ENCODE assay signal across 18 cellular contexts in genomic region chr3:32283304-32283703, GRCh38. TPM values are rescaled to one million over a fixed set of nuclear protein-coding genes. Genes with fewer than 3 reads are reported as not detected.
A peak's percentile ranks its signal among the peaks of the same experiment; 100 is the strongest.
DNase-seq lines count a peak whose midpoint lies in the region; ATAC-seq and TF ChIP-seq lines count a peak whose summit lies in the region.
"Had no signal": no experiment of that assay in that cellular context is flagged by ENCODE, and none has a peak within 500 bp of the region (broad histone marks: within the 10 kb centered on the region; RNA-seq: fewer than 3 reads in every experiment).

No MANE protein-coding gene starts in this region.

- H3K27me3 Mint-ChIP-seq in nephron progenitor cell (ENCODE audit: low read depth, poor library complexity) = no peaks in the 10 kb centered on the region
- H3K27me3 Mint-ChIP-seq in effector memory CD8-positive, alpha-beta T cell = no peaks in the 10 kb centered on the region
- H3K27me3 Mint-ChIP-seq: stimulated activated naive CD8-positive, alpha-beta T cell treated with anti-CD3 and anti-CD28 coated beads, Interleukin-15, Interleukin-2, amounts not matched to agents 100 ng/mL and 50 ng/mL, for 24 hours had no signal

- ATAC-seq in effector memory CD8-positive, alpha-beta T cell (replicated peaks) = no peak
- no peak for ATAC-seq in HG03439 (IDR thresholded peaks at IDR 0.05; ENCODE audit: unreplicated experiment)

- peak overlapping the region; percentile 88 for H3K27ac Mint-ChIP-seq in nephron progenitor cell
- no peak overlapping the region for H3K27ac Mint-ChIP-seq in effector memory CD8-positive, alpha-beta T cell
- H3K27ac Mint-ChIP-seq: activated T-helper 2 cell treated with anti-CD3 and anti-CD28 coated beads, Interferon-gamma antibody, Interleukin-2, Interleukin-4, amounts not matched to agents 10 μg/mL and 5 μg/mL and 100 μg/mL, durations not matched to agents 14 hours and 24 hours and 36 hours; stimulated activated naive CD8-positive, alpha-beta T cell treated with anti-CD3 and anti-CD28 coated beads, Interleukin-15, Interleukin-2, amounts not matched to agents 100 ng/mL and 50 ng/mL, for 24 hours had no signal

- H3K36me3 ChIP-seq in BE2C (no peaks in the 10 kb centered on the region), mammary epithelial cell (ENCODE audit: insufficient read depth, low read length) (no peaks in the 10 kb centered on the region)
- H3K36me3 ChIP-seq: ascending aorta, neutrophil, vagina had no signal

- BruUV-seq in mammary epithelial cell (replicated peaks; lab: Mats Ljungman, UMichigan) = no TSS peak

- H2AFZ ChIP-seq in mammary epithelial cell (ENCODE audit: low read depth, low read length) = no peak overlapping the region

- no peak overlapping the region for H3K27ac ChIP-seq in mammary epithelial cell (ENCODE audit: insufficient read depth, low read depth, low read length)
- H3K27ac ChIP-seq: ascending aorta, neutrophil, vagina had no signal

- no peaks in the 10 kb centered on the region for H4K20me1 ChIP-seq in mammary epithelial cell (ENCODE audit: insufficient read depth, low read length)

- CTCF ChIA-PET in mammary epithelial cell (lab: Charles Lee; ENCODE audit: low non-redundant PET) = no interaction called here

- H3K9ac ChIP-seq in mammary epithelial cell (ENCODE audit: insufficient read depth, low read length) = no peak overlapping the region

- H3K4me1 ChIP-seq in BE2C = no peaks in the 10 kb centered on the region
- no peaks in the 10 kb centered on the region for H3K4me1 ChIP-seq in mammary epithelial cell (ENCODE audit: insufficient read depth, low read length)
- H3K4me1 ChIP-seq: ascending aorta, vagina had no signal

- no peak overlapping the region for H3K4me3 Mint-ChIP-seq in nephron progenitor cell
- no peak overlapping the region for H3K4me3 Mint-ChIP-seq in effector memory CD8-positive, alpha-beta T cell
- H3K4me3 Mint-ChIP-seq: stimulated activated naive CD8-positive, alpha-beta T cell treated with anti-CD3 and anti-CD28 coated beads, Interleukin-15, Interleukin-2, amounts not matched to agents 100 ng/mL and 50 ng/mL, for 24 hours had no signal

- 94% methylated on average over 11 of the region's 14 CpGs for WGBS in mammary epithelial cell (ENCODE audit: low coverage, missing lambda C conversion rate)

- H3K27me3 ChIP-seq in BE2C (no peaks in the 10 kb centered on the region), mammary epithelial cell (ENCODE audit: insufficient read depth, low read length) (no peaks in the 10 kb centered on the region)
- H3K27me3 ChIP-seq: ascending aorta, neutrophil, vagina had no signal

- TF ChIP-seq CTCF in BE2C (IDR thresholded peaks at IDR 0.05; ENCODE audit: low read depth, low read length) (no peak), nephron progenitor cell (IDR thresholded peaks at IDR 0.05) (no peak), mammary epithelial cell (conservative IDR thresholded peaks at IDR 0.05 in 1 of 2, IDR thresholded peaks at IDR 0.05 in 1 of 2; ENCODE audit: extremely low read depth in 1 of 2, insufficient read depth in 1 of 2, low read depth in 1 of 2, low read length in 2 of 2) (no peak)

- DNase-seq in BE2C (peak; percentile 70), NCI-H526 treated with DMSO at 0.1 percent for 48 hours (lab: John Stamatoyannopoulos, UW) (peak; percentile 2), cardiac septum (ENCODE audit: low spot score) (peak; percentile 80), nephron progenitor cell (peak; percentile 59), mammary epithelial cell (no peak), NCI-H1092 treated with DMSO at 0.1 percent for 48 hours (lab: John Stamatoyannopoulos, UW) (no peak)
- DNase-seq in effector memory CD8-positive, alpha-beta T cell = no peak
- DNase-seq: ACHN, MM.1S, NCI-H2081 treated with DMSO at 0.1 percent for 48 hours, NCI-H748 treated with DMSO at 0.1 percent for 48 hours had no signal

- H3K36me3 Mint-ChIP-seq in nephron progenitor cell (ENCODE audit: low read depth) = no peaks in the 10 kb centered on the region
- H3K36me3 Mint-ChIP-seq in effector memory CD8-positive, alpha-beta T cell (ENCODE audit: insufficient read depth) = peaks cover 3% of the 10 kb centered on the region

- H3K4me2 ChIP-seq in mammary epithelial cell (ENCODE audit: insufficient read depth, low read depth, low read length) = no peak overlapping the region
- H3K4me2 ChIP-seq: smooth muscle cell had no signal

- H3K4me3 ChIP-seq in BE2C (ENCODE audit: low read depth, low read length) = no peak overlapping the region
- no peak overlapping the region for H3K4me3 ChIP-seq in mammary epithelial cell (replicated peaks in 1 of 3; ENCODE audit: insufficient read depth in 1 of 3, low read depth in 2 of 3, low read length in 3 of 3)
- H3K4me3 ChIP-seq: ascending aorta, smooth muscle cell, vagina had no signal

- no peaks in the 10 kb centered on the region for H3K9me3 Mint-ChIP-seq in nephron progenitor cell
- no peaks in the 10 kb centered on the region for H3K9me3 Mint-ChIP-seq in effector memory CD8-positive, alpha-beta T cell
- H3K9me3 Mint-ChIP-seq: activated T-helper 2 cell treated with anti-CD3 and anti-CD28 coated beads, Interferon-gamma antibody, Interleukin-2, Interleukin-4, amounts not matched to agents 10 μg/mL and 5 μg/mL and 100 μg/mL, durations not matched to agents 14 hours and 24 hours and 36 hours; stimulated activated naive CD8-positive, alpha-beta T cell treated with anti-CD3 and anti-CD28 coated beads, Interleukin-15, Interleukin-2, amounts not matched to agents 100 ng/mL and 50 ng/mL, for 24 hours had no signal

- dilution Hi-C loops in mammary epithelial cell (cut with HindIII; ENCODE audit: low sequenced_read_pairs) = no loop called here

- no peaks in the 10 kb centered on the region for H3K79me2 ChIP-seq in mammary epithelial cell (ENCODE audit: insufficient read depth, low read length)

- peaks cover 38% of the 10 kb centered on the region for H3K4me1 Mint-ChIP-seq in nephron progenitor cell
- peaks cover 0 to 4% of the 10 kb centered on the region in 2 donors for H3K4me1 Mint-ChIP-seq in effector memory CD8-positive, alpha-beta T cell (ENCODE audit: low read depth in 2 of 2)

- intact Hi-C loops in cardiac septum (cut with DNase I) (no loop called here), mammary epithelial cell (cut with micrococcal nuclease) (no loop called here)

- in situ Hi-C loops in mammary epithelial cell (cut with MboI; ENCODE audit: low sequenced_read_pairs in 2 of 2) = no loop called here

- H3K9me3 ChIP-seq in BE2C (no peaks in the 10 kb centered on the region), mammary epithelial cell (replicated peaks; ENCODE audit: insufficient read depth, low read length) (no peaks in the 10 kb centered on the region)
- H3K9me3 ChIP-seq: ascending aorta, neutrophil, vagina had no signal

RNA-seq across cellular contexts. Expression of gene CMTM8, which starts 44.8 kb away (rescaled TPM):
- polyA plus RNA-seq in BE2C (2012; ENCODE audit: insufficient read depth, insufficient read length, low read depth) = not detected
- total RNA-seq in cardiac septum (5.5 TPM), mammary epithelial cell (1 to 10 TPM in 1 of 2 donors, under 1 TPM in 1; 0.67 to 2.9 TPM)
- 2.7 TPM for polyA plus RNA-seq in mammary epithelial cell
- polyA minus RNA-seq in mammary epithelial cell = not detected

Comparison
In these comparisons a context has a peak if more than half of its experiments do, and no peak if none do; other contexts are left out.
1. DNase-seq: peak in BE2C (single experiment), NCI-H526 treated with DMSO at 0.1 percent for 48 hours (single experiment), cardiac septum (single experiment) and nephron progenitor cell (single experiment); none in mammary epithelial cell (single experiment), NCI-H1092 treated with DMSO at 0.1 percent for 48 hours (single experiment) and effector memory CD8-positive, alpha-beta T cell (0 of 3).